1 cellular context compared by ENCODE assay signal in the genomic region with DNA sequence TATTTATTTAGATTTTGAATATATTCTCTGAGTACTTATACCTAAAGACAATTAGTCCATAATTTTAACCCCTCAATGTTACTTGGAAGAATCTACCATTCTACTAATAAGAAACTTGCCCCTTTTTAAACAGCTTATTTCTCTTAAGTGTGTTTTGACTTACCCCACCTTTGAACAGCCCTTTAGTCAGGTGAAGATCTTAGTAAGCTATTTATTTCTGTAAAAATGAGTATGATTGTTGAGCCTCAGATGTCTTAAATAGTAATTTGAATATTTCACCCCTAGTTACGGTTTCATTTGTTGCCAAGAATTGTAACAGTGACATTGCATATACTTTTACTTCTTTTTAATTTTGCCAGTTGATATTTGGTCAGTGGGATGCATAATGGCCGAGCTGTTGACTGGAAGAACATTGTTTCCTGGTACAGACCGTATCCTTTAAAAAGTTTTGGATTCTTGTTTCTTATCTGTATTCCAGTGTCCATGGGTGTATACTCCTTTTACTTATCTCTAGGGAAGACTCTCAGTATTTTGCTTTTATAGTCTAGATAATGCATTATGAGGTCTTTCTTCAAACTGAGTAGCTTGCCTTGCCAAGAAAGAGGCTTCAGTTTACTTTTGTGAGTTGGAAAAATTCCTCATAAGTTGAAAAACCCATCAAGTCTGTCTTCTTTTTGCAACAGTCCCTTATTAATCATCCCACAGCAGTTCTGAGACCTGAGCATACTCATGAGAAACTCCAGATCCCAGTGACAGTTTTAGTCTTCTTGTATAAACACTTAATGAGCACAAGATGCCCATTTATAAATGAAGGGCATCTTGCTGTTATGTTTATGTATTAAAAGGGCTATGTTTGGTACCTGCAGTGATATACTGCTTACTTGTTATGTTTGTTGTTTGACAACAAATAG.
TF ChIP-seq lines count a peak whose summit lies in the region.

No MANE protein-coding gene starts in this region.

TF ChIP-seq in IMR-90, 13 proteins besides CTCF, POLR2A, EP300 and RAD21:
- TF ChIP-seq ELK1 (IDR thresholded peaks at IDR 0.05; ENCODE audit: borderline replicate concordance, low read depth, low read length) (no peak), SMC3 (IDR thresholded peaks at IDR 0.05; ENCODE audit: low read depth, low read length) (no peak), BHLHE40 (IDR thresholded peaks at IDR 0.05; ENCODE audit: low read depth, low read length) (no peak)
- TF ChIP-seq, protein P1, sequence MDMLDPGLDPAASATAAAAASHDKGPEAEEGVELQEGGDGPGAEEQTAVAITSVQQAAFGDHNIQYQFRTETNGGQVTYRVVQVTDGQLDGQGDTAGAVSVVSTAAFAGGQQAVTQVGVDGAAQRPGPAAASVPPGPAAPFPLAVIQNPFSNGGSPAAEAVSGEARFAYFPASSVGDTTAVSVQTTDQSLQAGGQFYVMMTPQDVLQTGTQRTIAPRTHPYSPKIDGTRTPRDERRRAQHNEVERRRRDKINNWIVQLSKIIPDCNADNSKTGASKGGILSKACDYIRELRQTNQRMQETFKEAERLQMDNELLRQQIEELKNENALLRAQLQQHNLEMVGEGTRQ (IDR thresholded peaks at IDR 0.05; ENCODE audit: low read depth, low read length), result no peak
